In the genomic region with DNA sequence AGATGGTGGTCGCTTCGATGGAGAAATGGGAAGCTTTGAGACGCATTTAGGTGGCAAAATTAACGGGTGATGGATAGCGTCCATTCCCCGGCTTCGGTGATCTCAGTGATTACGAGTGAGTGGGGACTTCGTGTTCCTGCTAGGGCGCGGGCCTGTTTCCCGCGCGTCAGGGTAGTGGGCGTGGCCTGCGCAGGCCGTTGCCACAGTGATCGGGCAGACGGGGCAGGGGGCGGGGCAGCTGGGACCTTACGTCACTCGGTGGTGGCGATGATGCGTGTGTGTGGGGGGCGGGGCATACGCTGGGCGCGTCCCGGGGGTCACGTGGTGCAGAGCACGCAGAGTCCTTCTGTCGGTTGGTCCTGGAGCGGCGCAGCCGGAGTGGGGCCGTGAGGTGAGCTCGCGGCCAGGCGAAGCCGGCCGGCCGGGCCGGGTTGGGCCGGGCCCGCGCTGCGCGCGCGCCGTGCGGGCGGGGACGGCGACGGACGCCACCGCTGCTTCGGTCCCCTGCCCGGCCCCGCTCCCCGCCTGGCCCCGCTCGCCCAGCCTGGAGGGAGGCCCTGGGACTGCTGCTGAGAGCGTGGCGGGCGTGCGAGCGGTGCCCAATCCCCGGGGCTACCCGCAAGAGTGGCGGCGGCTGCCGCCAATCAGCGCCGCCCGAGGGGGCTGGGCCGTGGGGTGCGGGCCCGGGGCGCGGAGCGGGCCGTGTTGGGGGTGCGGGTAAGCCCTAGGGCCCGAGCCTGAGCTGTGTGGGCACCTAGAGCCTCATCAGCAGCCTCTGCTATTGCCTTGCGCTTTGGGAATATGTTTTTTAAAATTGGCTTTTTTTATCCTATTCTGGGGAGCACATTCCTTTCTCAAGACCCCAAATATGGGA, we compare ENCODE assay signal across 8 cellular contexts. TPM values are rescaled to one million over a fixed set of nuclear protein-coding genes. Genes with fewer than 3 reads are reported as not detected.
DNase-seq lines count a peak whose midpoint lies in the region; ATAC-seq and TF ChIP-seq lines count a peak whose summit lies in the region.

PHF20 (plus strand) TSS at position 327 of the 874 bp plus-strand sequence. CDS start 29,508 bp downstream, outside the sequence.

- peaks cover 58% of the 10 kb centered on the region for H3K4me1 Mint-ChIP-seq in endothelial cell (ENCODE audit: unreplicated experiment)

- peaks cover 12% of the 10 kb centered on the region for H3K36me3 ChIP-seq in OCI-LY3 (replicated peaks; ENCODE audit: low read depth, low read length)

- H3K9me3 ChIP-seq in OCI-LY3 (ENCODE audit: insufficient read depth, low read length) = no peaks in the 10 kb centered on the region

- no peaks in the 10 kb centered on the region for H3K9me3 Mint-ChIP-seq in endothelial cell (ENCODE audit: unreplicated experiment)

- peak; percentile 73 for ATAC-seq in GM21526 (IDR thresholded peaks at IDR 0.05; ENCODE audit: low FRiP score, unreplicated experiment)

- peak within 1 kb of the TSS; percentile 99 for H3K27ac Mint-ChIP-seq in endothelial cell (ENCODE audit: unreplicated experiment)

- peaks cover 32% of the 10 kb centered on the region for H3K4me1 ChIP-seq in OCI-LY3 (ENCODE audit: low read length)

- peaks cover 18% of the 10 kb centered on the region for H3K36me3 Mint-ChIP-seq in endothelial cell (ENCODE audit: low read depth, unreplicated experiment)

- H3K27me3 ChIP-seq in OCI-LY3 (ENCODE audit: low read depth, low read length) = no peaks in the 10 kb centered on the region

- peak within 1 kb of the TSS; percentile 91 for H3K4me3 ChIP-seq in OCI-LY3 (ENCODE audit: low read length)

- TF ChIP-seq CTCF in OCI-LY3 (IDR thresholded peaks at IDR 0.05; ENCODE audit: low read depth, low read length) (no peak), endothelial cell (IDR thresholded peaks at IDR 0.05; ENCODE audit: unreplicated experiment) (no peak)

- peaks cover 15% of the 10 kb centered on the region for H3K27me3 Mint-ChIP-seq in endothelial cell (ENCODE audit: unreplicated experiment)

- H3K27ac ChIP-seq in OCI-LY3 (ENCODE audit: low read length) = peak within 1 kb of the TSS; percentile 39

- peaks cover 46% of the 10 kb centered on the region for H3K79me2 ChIP-seq in OCI-LY3 (ENCODE audit: low read length)

- peak within 1 kb of the TSS; percentile 95 for H3K4me2 ChIP-seq in OCI-LY3 (ENCODE audit: low read length)

- peaks cover 32% of the 10 kb centered on the region for H4K20me1 ChIP-seq in OCI-LY3 (ENCODE audit: insufficient read depth, low read length)

- H3K9ac ChIP-seq in OCI-LY3 (ENCODE audit: low read length) = peak within 1 kb of the TSS; percentile 85

- H3K4me3 Mint-ChIP-seq in endothelial cell (ENCODE audit: unreplicated experiment) = peak within 1 kb of the TSS; percentile 95

- DNase-seq in DMS 273 (lab: John Stamatoyannopoulos, UW; ENCODE audit: unreplicated experiment) = peak; percentile 97
- DNase-seq in HuH-7.5 (ENCODE audit: low spot score) = peak; percentile 99
- DNase-seq in activated CD8-positive, alpha-beta memory T cell treated with anti-CD3 and anti-CD28 coated beads, Interleukin-2, amount 50 U/mL, for 48 hours = peak; percentile 100
- DNase-seq in endothelial cell (ENCODE audit: low spot score) = peak; percentile 97
- DNase-seq in midbrain (lab: John Stamatoyannopoulos, UW) = peak; percentile 98
- DNase-seq in stimulated activated CD8-positive, alpha-beta memory T cell treated with anti-CD3 and anti-CD28 coated beads, Interleukin-15, amount 100 ng/mL, for 48 hours (ENCODE audit: low read depth in 2 of 2) = peak; percentile 97 to 98

- peak within 1 kb of the TSS; percentile 94 for H2AFZ ChIP-seq in OCI-LY3 (ENCODE audit: low read depth, low read length)

RNA-seq across cellular contexts. Expression of gene PHF20, which starts in this region (rescaled TPM):
- 101 TPM for total RNA-seq in endothelial cell (ENCODE audit: unreplicated experiment)

Comparison
In these comparisons a context has a peak if more than half of its experiments do, and no peak if none do; other contexts are left out.
1. Peak in every context shown above with its lines: DNase-seq, ATAC-seq, H3K4me3 ChIP-seq and H3K27ac ChIP-seq.